21 cellular contexts compared by ENCODE assay signal in the genomic region with DNA sequence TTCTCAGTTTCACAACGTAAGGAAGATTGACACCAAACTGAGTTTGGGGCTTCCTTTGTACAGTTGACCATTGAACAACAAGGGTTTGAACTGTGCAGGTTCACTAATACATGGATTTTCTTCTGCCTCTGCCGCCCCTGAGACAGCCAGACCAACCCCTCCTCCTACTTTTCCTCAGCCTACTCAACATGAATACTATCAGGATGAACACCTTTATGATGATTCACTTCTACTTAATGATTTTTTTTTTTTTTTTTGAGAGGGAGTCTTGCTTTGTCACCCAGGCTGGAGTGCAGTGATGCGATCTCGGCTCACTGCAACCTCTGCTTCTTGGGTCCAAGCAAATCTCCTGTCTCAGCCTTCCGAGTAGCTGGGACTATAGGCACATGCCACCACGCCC. TPM values are rescaled to one million over a fixed set of nuclear protein-coding genes. Genes with fewer than 3 reads are reported as not detected.
DNase-seq lines count a peak whose midpoint lies in the region; ATAC-seq, FAIRE-seq and TF ChIP-seq lines count a peak whose summit lies in the region.
"Had no signal": no experiment of that assay in that cellular context is flagged by ENCODE, and none has a peak within 500 bp of the region (broad histone marks: within the 10 kb centered on the region; RNA-seq: fewer than 3 reads in every experiment).

No MANE protein-coding gene starts in this region.

- no peak overlapping the region for H3K27ac ChIP-seq in GM12878 (ENCODE audit: control insufficient read depth, insufficient read depth)

- DNase-seq in activated T-cell treated with anti-CD3 and anti-CD28 coated beads, Interleukin-2, amount 50 U/mL, for 24 hours: no peak
- DNase-seq in activated T-cell treated with anti-CD3 and anti-CD28 coated beads for 4 hours (no peak), GM12878 (ENCODE audit: low read depth, low spot score) (no peak), posterior vena cava (ENCODE audit: low spot score) (peak; percentile 7), CD1c-positive myeloid dendritic cell (ENCODE audit: extremely low spot score) (no peak)
- DNase-seq: ACHN; activated CD4-positive, CD25-positive, alpha-beta regulatory T cell treated with anti-CD3 and anti-CD28 coated beads, Interleukin-2, amount 50 U/mL, for 72 hours; amygdala; CD8-positive, alpha-beta memory T cell; DMS79 treated with DMSO at 0.1 percent for 48 hours; left colon; NCI-H146; retina; SHP77 treated with DMSO at 0.1 percent for 48 hours; stimulated activated CD4-positive, alpha-beta T cell treated with anti-CD3 and anti-CD28 coated beads, Interleukin-12 subunit alpha, Interleukin-12 subunit beta, amount 100 ng/mL, for 4 hours; stimulated activated naive CD8-positive, alpha-beta T cell treated with anti-CD3 and anti-CD28 coated beads, Interleukin-15, amount 100 ng/mL, for 72 hours had no signal

- peaks cover 7% of the 10 kb centered on the region; the same call in 1 of the 2 replicates for H4K20me1 ChIP-seq in GM12878 (ENCODE audit: control insufficient read depth, insufficient read depth)

- TF ChIP-seq CTCF in GM12878 (IDR thresholded peaks at IDR 0.05 in 2 of 3, conservative IDR thresholded peaks at IDR 0.05 in 1 of 3; ENCODE audit: control insufficient read depth in 2 of 3, extremely low read depth in 1 of 3, insufficient read depth in 1 of 3, low read depth in 3 of 3, low read length in 3 of 3): no peak

- H3K27ac Mint-ChIP-seq in activated T-cell treated with anti-CD3 and anti-CD28 coated beads, Interleukin-2, amount 50 U/mL, for 24 hours: peak overlapping the region; percentile 83
- H3K27ac Mint-ChIP-seq in IgD-negative memory B cell: peak overlapping the region in 2 of 3 donors; percentile 16 to 31
- H3K27ac Mint-ChIP-seq: mesothelial cell of epicardium had no signal

- no peak for FAIRE-seq in GM12878 (lab: Jason Lieb, UNC)
- FAIRE-seq: frontal cortex had no signal

- H3K27me3 ChIP-seq in GM12878 (replicated peaks in 1 of 2; ENCODE audit: control insufficient read depth in 2 of 2, insufficient read depth in 2 of 2, low read length in 1 of 2): no peaks in the 10 kb centered on the region

- TF ChIP-seq EP300 in GM12878 (IDR thresholded peaks at IDR 0.05; ENCODE audit: borderline replicate concordance in 1 of 2, control insufficient read depth in 1 of 2, low read depth in 2 of 2, low read length in 2 of 2): no peak

- no peak for TF ChIP-seq RAD21 in GM12878 (IDR thresholded peaks at IDR 0.05; ENCODE audit: insufficient read depth, low read depth, low read length)

- peaks cover 41% of the 10 kb centered on the region for H3K4me1 Mint-ChIP-seq in activated T-cell treated with anti-CD3 and anti-CD28 coated beads, Interleukin-2, amount 50 U/mL, for 24 hours (ENCODE audit: low read depth)
- peaks cover 5 to 22% (median 10%) of the 10 kb centered on the region in 3 donors for H3K4me1 Mint-ChIP-seq in IgD-negative memory B cell
- H3K4me1 Mint-ChIP-seq: mesothelial cell of epicardium had no signal

- RAD21 ChIA-PET in GM12878 (lab: Charles Lee; ENCODE audit: unreplicated experiment): no interaction called here

- in situ Hi-C loops in GM12878 (cut with MboI): no loop called here

- no peak overlapping the region for H2AFZ ChIP-seq in GM12878 (ENCODE audit: control insufficient read depth, low read depth, low read length)

- H3K4me2 ChIP-seq in GM12878 (ENCODE audit: control insufficient read depth, insufficient read depth): no peak overlapping the region

- no peak overlapping the region for H3K9ac ChIP-seq in GM12878 (ENCODE audit: control insufficient read depth, insufficient read depth, low read length)

- H3K36me3 ChIP-seq in GM12878 (ENCODE audit: control insufficient read depth in 2 of 2, insufficient read depth in 2 of 2, low read length in 1 of 2): peaks cover 4 to 20% of the 10 kb centered on the region in 2 experiments

- no peak overlapping the region for H3K4me3 Mint-ChIP-seq in activated T-cell treated with anti-CD3 and anti-CD28 coated beads, Interleukin-2, amount 50 U/mL, for 24 hours
- peak overlapping the region in 1 of 4 donors; percentile 80 for H3K4me3 Mint-ChIP-seq in IgD-negative memory B cell
- H3K4me3 Mint-ChIP-seq: mesothelial cell of epicardium; stimulated activated naive CD8-positive, alpha-beta T cell treated with anti-CD3 and anti-CD28 coated beads, Interleukin-15, amount 100 ng/mL, for 72 hours had no signal

- no peak for TF ChIP-seq POLR2A in GM12878 (IDR thresholded peaks at IDR 0.05; ENCODE audit: low read depth, low read length)

- intact Hi-C loops in GM12878 (cut with micrococcal nuclease; ENCODE audit: unreplicated experiment): no loop called here
- intact Hi-C loops in posterior vena cava (cut with DNase I): no loop called here

- H3K79me2 ChIP-seq in GM12878 (ENCODE audit: control insufficient read depth, insufficient read depth, low read length): peaks cover 18% of the 10 kb centered on the region

- no peaks in the 10 kb centered on the region for H3K9me3 Mint-ChIP-seq in activated T-cell treated with anti-CD3 and anti-CD28 coated beads, Interleukin-2, amount 50 U/mL, for 24 hours
- H3K9me3 Mint-ChIP-seq in IgD-negative memory B cell: no peaks in the 10 kb centered on the region
- H3K9me3 Mint-ChIP-seq: CD8-positive, alpha-beta memory T cell; mesothelial cell of epicardium; stimulated activated naive CD8-positive, alpha-beta T cell treated with anti-CD3 and anti-CD28 coated beads, Interleukin-15, amount 100 ng/mL, for 72 hours had no signal

- no peaks in the 10 kb centered on the region for H3K9me3 ChIP-seq in GM12878 (replicated peaks; ENCODE audit: control insufficient read depth, insufficient read depth, low read length)

- POLR2A ChIA-PET in GM12878 (lab: Charles Lee): interaction anchor here (0.7 to 1.4 kb wide), 5 partner anchors 8 to 259 kb away, joined by 3 to 5 read pairs (median 3); a partner anchor contains a TSS

- H3K4me3 ChIP-seq in GM12878: no peak overlapping the region

- WGBS in GM12878 (ENCODE audit: insufficient coverage, insufficient replicate concordance, low lambda C conversion rate, missing lambda C conversion rate): 85% methylated on average over 6 of the region's 6 CpGs

- SMC1A ChIA-PET in GM12878 (lab: Charles Lee; ENCODE audit: uncharacterized antibody, unreplicated experiment): interaction anchor here (0.9 kb wide), 1 partner anchor 9 kb away, joined by 3 read pairs; no protein-coding TSS in a partner anchor

- ATAC-seq in GM12878 (no peak), GM19397 (IDR thresholded peaks at IDR 0.05; ENCODE audit: unreplicated experiment) (no peak), GM18520 (IDR thresholded peaks at IDR 0.05; ENCODE audit: unreplicated experiment) (no peak)
- ATAC-seq: stimulated activated naive CD8-positive, alpha-beta T cell treated with anti-CD3 and anti-CD28 coated beads, Interleukin-15, amount 100 ng/mL, for 72 hours had no signal

- H3K4me1 ChIP-seq in GM12878 (ENCODE audit: control insufficient read depth, insufficient read depth, low read length): no peaks in the 10 kb centered on the region

- BruUV-seq in GM12878 (replicated peaks; lab: Mats Ljungman, UMichigan): no TSS peak

- CTCF ChIA-PET in GM12878 (lab: Yijun Ruan, JAX): interaction anchor here (1.9 kb wide), 1 partner anchor 24 kb away, joined by 5 read pairs; a partner anchor contains a TSS

- H3K27me3 Mint-ChIP-seq in activated T-cell treated with anti-CD3 and anti-CD28 coated beads, Interleukin-2, amount 50 U/mL, for 24 hours: no peaks in the 10 kb centered on the region
- no peaks in the 10 kb centered on the region for H3K27me3 Mint-ChIP-seq in IgD-negative memory B cell
- H3K27me3 Mint-ChIP-seq: CD8-positive, alpha-beta memory T cell; stimulated activated naive CD8-positive, alpha-beta T cell treated with anti-CD3 and anti-CD28 coated beads, Interleukin-15, amount 100 ng/mL, for 72 hours had no signal

- peaks cover 85% of the 10 kb centered on the region for H3K36me3 Mint-ChIP-seq in activated T-cell treated with anti-CD3 and anti-CD28 coated beads, Interleukin-2, amount 50 U/mL, for 24 hours (ENCODE audit: low read depth)
- peaks cover 4% of the 10 kb centered on the region for H3K36me3 Mint-ChIP-seq in IgD-negative memory B cell

RNA-seq across cellular contexts. Expression of a gene that starts 14.6 kb away (rescaled TPM):
- polyA plus RNA-seq in IgD-negative memory B cell (189 TPM), GM12878 (2011; rRNA removed) (170 and 175 TPM in 2 replicates), GM12878 (2014; fragmentation: Illumina TruSeq; extraction: Trizol) (115 and 121 TPM in 2 replicates), GM12878 (2014; fragmentation: Nextera tagmentation; extraction: Ambion mirVana) (100 to 1,000 TPM; 163 to 224 TPM), GM12878 (2014; rRNA removed) (128 and 135 TPM in 2 replicates), GM12878 (2016; fragmentation: Nextera tagmentation; extraction: Ambion mirVana) (100 to 1,000 TPM; 141 to 144 TPM)
- 142 and 143 TPM in 2 replicates for total RNA-seq in GM12878 (2013; cell fraction: nucleolus; rRNA removed)
- total RNA-seq in GM12878 (2014; rRNA removed) (98.9 and 105 TPM in 2 replicates), GM12878 (2014; rRNA removed; fragmentation: Illumina TruSeq; extraction: Trizol) (107 and 108 TPM in 2 replicates), GM12878 (2021) (112 and 130 TPM in 2 replicates), posterior vena cava (10 to 100 TPM; 63.4 to 68.9 TPM)
- 132 TPM for polyA plus RNA-seq in GM12878 (2011; ENCODE audit: low read depth)
- polyA plus RNA-seq in GM12878 (2011; cell fraction: cytosol; rRNA removed): 143 and 169 TPM in 2 replicates
- 132 and 151 TPM in 2 replicates for polyA plus RNA-seq in GM12878 (2011; cell fraction: nucleus; rRNA removed)
- polyA plus RNA-seq in GM12878 (2012): 111 and 127 TPM in 2 replicates
- polyA minus RNA-seq in GM12878 (2011; rRNA and poly(A)+ RNA removed): 132 and 251 TPM in 2 replicates
- polyA minus RNA-seq in GM12878 (2011; cell fraction: cytosol; rRNA and poly(A)+ RNA removed): 37.8 and 46.9 TPM in 2 replicates
- 55.6 and 83.2 TPM in 2 replicates for polyA minus RNA-seq in GM12878 (2011; cell fraction: nucleus; rRNA and poly(A)+ RNA removed)

RNA-seq across cellular contexts. Expression of a gene that starts 24.6 kb away (rescaled TPM):
- polyA plus RNA-seq in IgD-negative memory B cell (22.9 TPM), GM12878 (2011; rRNA removed) (37.0 and 38.1 TPM in 2 replicates), GM12878 (2014; fragmentation: Illumina TruSeq; extraction: Trizol) (19.4 and 20.6 TPM in 2 replicates), GM12878 (2014; fragmentation: Nextera tagmentation; extraction: Ambion mirVana) (10 to 100 TPM; 17.2 to 23.8 TPM), GM12878 (2014; rRNA removed) (23.6 and 26.5 TPM in 2 replicates), GM12878 (2016; fragmentation: Nextera tagmentation; extraction: Ambion mirVana) (10 to 100 TPM; 28.1 to 36.8 TPM)
- total RNA-seq in GM12878 (2013; cell fraction: nucleolus; rRNA removed): 27.5 and 32.5 TPM in 2 replicates
- total RNA-seq in GM12878 (2014; rRNA removed) (15.5 and 16.2 TPM in 2 replicates), GM12878 (2014; rRNA removed; fragmentation: Illumina TruSeq; extraction: Trizol) (16.4 and 17.2 TPM in 2 replicates), GM12878 (2021) (15.0 and 16.1 TPM in 2 replicates), posterior vena cava (10 to 100 TPM in 1 of 2 donors, 1 to 10 TPM in 1; 9.0 to 10.2 TPM)
- polyA plus RNA-seq in GM12878 (2011; ENCODE audit: low read depth): 13.4 TPM
- polyA plus RNA-seq in GM12878 (2011; cell fraction: cytosol; rRNA removed): 26.1 and 30.9 TPM in 2 replicates
- polyA plus RNA-seq in GM12878 (2011; cell fraction: nucleus; rRNA removed): 38.9 and 44.5 TPM in 2 replicates
- polyA plus RNA-seq in GM12878 (2012): 15.6 and 15.9 TPM in 2 replicates
- polyA minus RNA-seq in GM12878 (2011; rRNA and poly(A)+ RNA removed): 22.2 and 29.0 TPM in 2 replicates
- 6.8 and 9.6 TPM in 2 replicates for polyA minus RNA-seq in GM12878 (2011; cell fraction: cytosol; rRNA and poly(A)+ RNA removed)
- polyA minus RNA-seq in GM12878 (2011; cell fraction: nucleus; rRNA and poly(A)+ RNA removed): 12.5 and 15.0 TPM in 2 replicates

RNA-seq across cellular contexts. Expression of a gene that starts 36.7 kb away (rescaled TPM):
- polyA plus RNA-seq in IgD-negative memory B cell (80.5 TPM), GM12878 (2011; rRNA removed) (18.1 and 29.0 TPM in 2 replicates), GM12878 (2014; fragmentation: Illumina TruSeq; extraction: Trizol) (33.3 and 34.4 TPM in 2 replicates), GM12878 (2014; fragmentation: Nextera tagmentation; extraction: Ambion mirVana) (10 to 100 TPM in 1 of 2 experiments, 1 to 10 TPM in 1; 5.4 to 16.1 TPM), GM12878 (2014; rRNA removed) (54.6 and 59.2 TPM in 2 replicates), GM12878 (2016; fragmentation: Nextera tagmentation; extraction: Ambion mirVana) (100 to 1,000 TPM; 138 to 140 TPM)
- 243 and 263 TPM in 2 replicates for total RNA-seq in GM12878 (2013; cell fraction: nucleolus; rRNA removed)
- total RNA-seq in GM12878 (2014; rRNA removed) (51.2 and 63.3 TPM in 2 replicates), GM12878 (2014; rRNA removed; fragmentation: Illumina TruSeq; extraction: Trizol) (30.6 and 34.4 TPM in 2 replicates), GM12878 (2021) (114 and 133 TPM in 2 replicates), posterior vena cava (10 to 100 TPM; 39.7 to 51.7 TPM)
- polyA plus RNA-seq in GM12878 (2011; ENCODE audit: low read depth): 22.8 TPM
- polyA plus RNA-seq in GM12878 (2011; cell fraction: cytosol; rRNA removed): 47.4 and 54.9 TPM in 2 replicates
- 69.1 and 106 TPM in 2 replicates for polyA plus RNA-seq in GM12878 (2011; cell fraction: nucleus; rRNA removed)
- polyA plus RNA-seq in GM12878 (2012): 39.7 and 50.2 TPM in 2 replicates
- 24.4 and 42.8 TPM in 2 replicates for polyA minus RNA-seq in GM12878 (2011; rRNA and poly(A)+ RNA removed)
- 30.7 and 36.0 TPM in 2 replicates for polyA minus RNA-seq in GM12878 (2011; cell fraction: cytosol; rRNA and poly(A)+ RNA removed)
- polyA minus RNA-seq in GM12878 (2011; cell fraction: nucleus; rRNA and poly(A)+ RNA removed): 45.9 and 78.7 TPM in 2 replicates
